Comparison of ENCODE assay signal across 1 cellular context in the genomic region with DNA sequence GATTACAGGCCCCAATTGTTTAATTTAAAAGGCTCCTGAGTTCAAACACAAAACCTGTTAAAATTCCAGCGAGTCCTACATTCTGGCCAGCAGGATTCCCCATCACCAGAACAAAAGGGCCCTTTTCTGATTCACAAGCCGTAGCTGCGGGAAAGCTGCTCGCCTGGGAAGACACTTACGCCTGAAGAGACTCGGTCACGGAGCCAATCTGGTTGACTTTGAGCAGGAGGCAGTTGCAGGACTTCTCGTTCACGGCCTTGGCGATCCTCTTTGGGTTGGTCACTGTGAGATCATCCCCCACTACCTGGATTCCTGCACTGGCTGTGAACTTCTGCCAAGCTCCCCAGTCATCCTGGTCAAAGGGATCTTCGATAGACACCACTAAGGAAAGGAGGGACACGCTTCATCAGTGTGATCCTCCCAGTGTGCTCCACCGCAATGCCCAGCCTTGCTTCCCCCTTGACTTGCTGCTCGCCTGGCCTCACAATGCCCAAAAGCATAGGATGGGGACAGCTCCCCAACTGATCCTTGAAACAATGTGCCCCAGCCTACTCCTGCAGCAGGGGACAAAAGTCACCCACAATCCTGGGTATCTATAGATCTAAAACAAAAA.
TF ChIP-seq lines count a peak whose summit lies in the region.

No MANE protein-coding gene starts in this region.

TF ChIP-seq in H1, 55 proteins besides CTCF, POLR2A, EP300 and RAD21:
- TF ChIP-seq NANOG (IDR thresholded peaks at IDR 0.05; ENCODE audit: insufficient read depth, low read depth, low read length, poor library complexity, severe bottlenecking): peak; percentile 16
- TF ChIP-seq TEAD4 (IDR thresholded peaks at IDR 0.05; ENCODE audit: low read depth, low read length): no peak
- TF ChIP-seq SP1 (IDR thresholded peaks at IDR 0.05; ENCODE audit: low read depth, low read length): peak; percentile 70; the same call in 1 of the 2 replicates
- peak; percentile 46; the same call in 1 of the 2 replicates for TF ChIP-seq POLR2AphosphoS5 (IDR thresholded peaks at IDR 0.05; ENCODE audit: low read depth, low read length)
